8 cellular contexts compared by ENCODE assay signal in genomic region chr9:127919253-127919815, GRCh38.
DNase-seq lines count a peak whose midpoint lies in the region.

No MANE protein-coding gene starts in this region.

- no peak overlapping the region for H3K4me3 ChIP-seq in muscle layer of colon (ENCODE audit: low read depth in 1 of 2, low read length in 2 of 2)

- peak overlapping the region; percentile 86 for H3K27ac Mint-ChIP-seq in dendritic cell treated with granulocyte-macrophage colony-stimulating factor and Interleukin-4, amounts not matched to agents 40 ng/mL and 50 ng/mL, for 4 days

- DNase-seq in COLO668 (lab: John Stamatoyannopoulos, UW; ENCODE audit: unreplicated experiment) (peak; percentile 53), NOMO-1 treated with DMSO at 0.1 percent for 48 hours (lab: John Stamatoyannopoulos, UW; ENCODE audit: unreplicated experiment) (peak; percentile 50), germinal center (ENCODE audit: low spot score) (no peak), NCI-H345 treated with DMSO at 0.1 percent for 48 hours (lab: John Stamatoyannopoulos, UW; ENCODE audit: unreplicated experiment) (no peak), NCI-H2171 (lab: John Stamatoyannopoulos, UW) (no peak)
- no peak for DNase-seq in activated CD8-positive, alpha-beta memory T cell treated with anti-CD3 and anti-CD28 coated beads, Interleukin-2, amount 50 U/mL, for 48 hours

- H3K9ac ChIP-seq in muscle layer of colon (ENCODE audit: low read length) = no peak overlapping the region

- peaks cover 9% of the 10 kb centered on the region for H3K36me3 Mint-ChIP-seq in dendritic cell treated with granulocyte-macrophage colony-stimulating factor and Interleukin-4, amounts not matched to agents 40 ng/mL and 50 ng/mL, for 4 days (ENCODE audit: low read depth)

- H3K27me3 Mint-ChIP-seq in dendritic cell treated with granulocyte-macrophage colony-stimulating factor and Interleukin-4, amounts not matched to agents 40 ng/mL and 50 ng/mL, for 4 days = peaks cover 28% of the 10 kb centered on the region

- H3K36me3 ChIP-seq in muscle layer of colon (ENCODE audit: insufficient read depth, low read length) = no peaks in the 10 kb centered on the region

- no peaks in the 10 kb centered on the region for H3K9me3 ChIP-seq in muscle layer of colon (ENCODE audit: low read length)

- H3K9me3 Mint-ChIP-seq in dendritic cell treated with granulocyte-macrophage colony-stimulating factor and Interleukin-4, amounts not matched to agents 40 ng/mL and 50 ng/mL, for 4 days = no peaks in the 10 kb centered on the region

- H3K27ac ChIP-seq in muscle layer of colon (ENCODE audit: low read depth, low read length) = peak overlapping the region; percentile 27

- intact Hi-C loops in dendritic cell treated with granulocyte-macrophage colony-stimulating factor and Interleukin-4, amounts not matched to agents 40 ng/mL and 50 ng/mL, for 4 days (cut with micrococcal nuclease) = loop anchor here (5.0 to 10.0 kb wide), 3 partner anchors 37 to 345 kb away; partner anchors contain the start of gene CDK9

- peaks cover 16% of the 10 kb centered on the region for H3K4me1 ChIP-seq in muscle layer of colon (ENCODE audit: insufficient read depth, low read length)

- H3K4me1 Mint-ChIP-seq in dendritic cell treated with granulocyte-macrophage colony-stimulating factor and Interleukin-4, amounts not matched to agents 40 ng/mL and 50 ng/mL, for 4 days (ENCODE audit: low read depth) = peaks cover 73% of the 10 kb centered on the region

- H3K4me3 Mint-ChIP-seq in dendritic cell treated with granulocyte-macrophage colony-stimulating factor and Interleukin-4, amounts not matched to agents 40 ng/mL and 50 ng/mL, for 4 days = no peak overlapping the region

- peaks cover 0 to 4% of the 10 kb centered on the region in 2 donors for H3K27me3 ChIP-seq in muscle layer of colon (ENCODE audit: control insufficient read depth in 1 of 2, insufficient read depth in 2 of 2, low read length in 2 of 2)

Comparison
In these comparisons a context has a peak if more than half of its experiments do, and no peak if none do; other contexts are left out.
1. DNase-seq: peak in COLO668 (single experiment) and NOMO-1 treated with DMSO at 0.1 percent for 48 hours (single experiment); none in germinal center (single experiment), NCI-H345 treated with DMSO at 0.1 percent for 48 hours (single experiment), NCI-H2171 (single experiment) and activated CD8-positive, alpha-beta memory T cell treated with anti-CD3 and anti-CD28 coated beads, Interleukin-2, amount 50 U/mL, for 48 hours (single experiment).